1 cellular context compared by ENCODE assay signal in the genomic region with DNA sequence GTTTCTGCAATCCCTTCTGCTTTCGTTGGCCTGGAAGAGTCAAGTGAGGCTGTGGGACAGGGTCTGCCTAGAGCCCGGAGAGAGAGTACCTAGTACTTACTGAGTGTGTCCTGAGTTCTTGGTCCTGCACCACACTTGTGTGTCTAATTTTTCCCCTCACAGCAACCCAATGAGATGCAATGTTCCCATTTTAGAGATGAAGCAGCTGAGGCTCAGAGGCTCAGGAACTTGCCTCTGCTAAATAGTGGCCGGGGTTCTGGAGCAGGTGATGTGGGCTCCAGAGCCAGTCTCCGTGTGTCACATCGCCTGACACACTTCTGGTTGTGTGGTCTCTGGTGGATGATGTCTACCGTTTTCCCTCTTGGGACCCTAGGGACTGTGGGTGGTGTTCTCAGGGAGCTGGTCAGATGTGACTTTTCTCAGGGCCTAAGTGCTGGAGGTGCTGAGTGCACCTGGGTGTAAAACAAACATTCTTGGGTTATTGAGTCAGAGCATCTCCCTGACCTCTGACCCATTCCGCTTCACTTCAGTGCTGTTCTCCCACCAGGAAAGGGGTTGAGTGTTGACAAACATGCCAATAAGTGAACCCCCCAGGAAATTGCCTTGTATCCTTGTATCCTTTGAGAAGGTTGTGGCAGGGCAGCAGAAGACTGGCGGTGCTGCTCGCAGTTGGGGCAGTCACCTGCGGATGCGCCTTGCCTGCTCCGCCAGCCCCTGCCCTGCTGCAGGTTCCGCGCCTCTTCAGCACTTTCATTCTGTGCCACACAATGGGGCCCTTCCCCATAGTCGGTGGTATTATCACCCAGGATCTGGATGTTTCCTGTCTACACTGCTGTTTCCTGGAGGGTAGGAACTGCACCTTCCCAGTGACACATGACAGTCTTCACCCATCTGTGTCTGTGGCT.
TF ChIP-seq lines count a peak whose summit lies in the region.

No MANE protein-coding gene starts in this region.

TF ChIP-seq in GM23338, 12 proteins besides CTCF, POLR2A, EP300 and RAD21 (continued from another document):
- TF ChIP-seq, protein P1, sequence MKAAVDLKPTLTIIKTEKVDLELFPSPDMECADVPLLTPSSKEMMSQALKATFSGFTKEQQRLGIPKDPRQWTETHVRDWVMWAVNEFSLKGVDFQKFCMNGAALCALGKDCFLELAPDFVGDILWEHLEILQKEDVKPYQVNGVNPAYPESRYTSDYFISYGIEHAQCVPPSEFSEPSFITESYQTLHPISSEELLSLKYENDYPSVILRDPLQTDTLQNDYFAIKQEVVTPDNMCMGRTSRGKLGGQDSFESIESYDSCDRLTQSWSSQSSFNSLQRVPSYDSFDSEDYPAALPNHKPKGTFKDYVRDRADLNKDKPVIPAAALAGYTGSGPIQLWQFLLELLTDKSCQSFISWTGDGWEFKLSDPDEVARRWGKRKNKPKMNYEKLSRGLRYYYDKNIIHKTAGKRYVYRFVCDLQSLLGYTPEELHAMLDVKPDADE (IDR thresholded peaks at IDR 0.05) = no peak
- TF ChIP-seq EZH2phosphoT487 (IDR thresholded peaks at IDR 0.05; ENCODE audit: unreplicated experiment) = no peak
- no peak for TF ChIP-seq POLR2AphosphoS5 (IDR thresholded peaks at IDR 0.05; ENCODE audit: low read depth)
- no peak for TF ChIP-seq ZNF114 (CRISPR knock-in tag; IDR thresholded peaks at IDR 0.05)
- no peak for TF ChIP-seq ZNF331 (CRISPR knock-in tag; IDR thresholded peaks at IDR 0.05; ENCODE audit: low read depth)
